Comparison of ENCODE assay signal across 19 cellular contexts in genomic region chr5:124644582-124644981, GRCh38.
DNase-seq lines count a peak whose midpoint lies in the region; ATAC-seq and TF ChIP-seq lines count a peak whose summit lies in the region.
"Had no signal": no experiment of that assay in that cellular context is flagged by ENCODE, and none has a peak within 500 bp of the region (broad histone marks: within the 10 kb centered on the region; RNA-seq: fewer than 3 reads in every experiment).

No MANE protein-coding gene starts in this region.

- H3K27ac ChIP-seq in HCT116 (ENCODE audit: low read depth, low read length) (no peak overlapping the region), Panc1 (ENCODE audit: low read length) (peak overlapping the region; percentile 72), substantia nigra (ENCODE audit: low read depth, low read length, poor library complexity, severe bottlenecking) (peak overlapping the region; percentile 10)
- H3K27ac ChIP-seq: GM23248, Peyer's patch had no signal

- H3K4me3 ChIP-seq in HCT116 (replicated peaks in 1 of 2; ENCODE audit: low read depth in 1 of 2, low read length in 2 of 2) (no peak overlapping the region), Panc1 (ENCODE audit: low read depth in 2 of 2, low read length in 2 of 2) (no peak overlapping the region)
- H3K4me3 ChIP-seq: GM23248, Peyer's patch had no signal

- peaks cover 7% of the 10 kb centered on the region for H3K9me3 Mint-ChIP-seq in glutamatergic neuron (ENCODE audit: unreplicated experiment)

- peaks cover 50% of the 10 kb centered on the region for H3K4me1 Mint-ChIP-seq in glutamatergic neuron (ENCODE audit: low read depth, unreplicated experiment)

- peak overlapping the region; percentile 57 for H3K27ac Mint-ChIP-seq in glutamatergic neuron (ENCODE audit: unreplicated experiment)
- H3K27ac Mint-ChIP-seq: CD4-positive, CD25-positive, alpha-beta regulatory T cell had no signal

- POLR2A ChIA-PET in HCT116 (lab: Charles Lee) = no interaction called here
- POLR2A ChIA-PET in Panc1 (lab: Charles Lee) = no interaction called here

- H3K79me2 ChIP-seq in HCT116 (ENCODE audit: insufficient read depth, low read length) = no peaks in the 10 kb centered on the region

- no peak for TF ChIP-seq POLR2A in HCT116 (IDR thresholded peaks at IDR 0.05; ENCODE audit: borderline replicate concordance, extremely low read depth, insufficient read depth, insufficient read length)

- TF ChIP-seq CTCF in HCT116 (IDR thresholded peaks at IDR 0.05 in 2 of 3, conservative IDR thresholded peaks at IDR 0.05 in 1 of 3; ENCODE audit: borderline replicate concordance in 1 of 3, insufficient read depth in 1 of 3, low read depth in 2 of 3, low read length in 2 of 3) (no peak), Panc1 (IDR thresholded peaks at IDR 0.05) (no peak), glutamatergic neuron (IDR thresholded peaks at IDR 0.05; ENCODE audit: partially characterized antibody, unreplicated experiment) (no peak)

- intact Hi-C loops in HCT116 (cut with micrococcal nuclease) = no loop called here
- intact Hi-C loops in Panc1 (cut with micrococcal nuclease; ENCODE audit: unreplicated experiment) = no loop called here

- H2AFZ ChIP-seq in HCT116 (ENCODE audit: low read depth, low read length, poor library complexity, severe bottlenecking) = peak overlapping the region; percentile 34
- H2AFZ ChIP-seq: GM23248 had no signal

- in situ Hi-C loops in Panc1 (cut with HindIII; ENCODE audit: low pct_unique_long_range_greater_than_20kb, low sequenced_read_pairs) = no loop called here

- TF ChIP-seq RAD21 in HCT116 (IDR thresholded peaks at IDR 0.05; ENCODE audit: low read depth) = no peak

- H3K9me2 ChIP-seq in HCT116 (ENCODE audit: insufficient read depth) = no peaks in the 10 kb centered on the region

- ATAC-seq in HCT116 = no peak
- ATAC-seq in Panc1 = no peak
- ATAC-seq in HG03378 (IDR thresholded peaks at IDR 0.05; ENCODE audit: unreplicated experiment) = no peak
- ATAC-seq: SK-N-SH treated with all-trans-retinoic acid at 6 μM for 48 hours had no signal

- CTCF ChIA-PET in HCT116 (lab: Charles Lee) = no interaction called here
- CTCF ChIA-PET in Panc1 (lab: Charles Lee) = no interaction called here

- no peaks in the 10 kb centered on the region for H4K20me1 ChIP-seq in HCT116 (ENCODE audit: insufficient read depth)

- H3K27me3 ChIP-seq in HCT116 (ENCODE audit: insufficient read depth, low read length) = no peaks in the 10 kb centered on the region
- no peaks in the 10 kb centered on the region for H3K27me3 ChIP-seq in Panc1 (ENCODE audit: control insufficient read depth, insufficient read depth, low read length)
- H3K27me3 ChIP-seq: Peyer's patch had no signal

- H3K4me1 ChIP-seq in HCT116 (ENCODE audit: control insufficient read depth in 1 of 2, insufficient read depth in 2 of 2, low read length in 2 of 2) (peaks cover 7 to 11% of the 10 kb centered on the region in 2 experiments), Panc1 (ENCODE audit: control insufficient read depth, insufficient read depth, low read length) (peaks cover 31% of the 10 kb centered on the region)

- H3K36me3 ChIP-seq in HCT116 (ENCODE audit: control insufficient read depth in 1 of 2, insufficient read depth in 2 of 2, low read length in 2 of 2) (no peaks in the 10 kb centered on the region), Panc1 (ENCODE audit: control insufficient read depth, insufficient read depth, low read length) (no peaks in the 10 kb centered on the region)

- no peak overlapping the region for H3K9ac ChIP-seq in HCT116 (ENCODE audit: low read length)
- H3K9ac ChIP-seq: GM23248 had no signal

- no peak for DNase-seq in HCT116 (ENCODE audit: low read depth, low spot score)
- no peak for DNase-seq in Panc1 (ENCODE audit: low read depth, low spot score)
- no peak for DNase-seq in glutamatergic neuron
- no peak for DNase-seq in substantia nigra (lab: John Stamatoyannopoulos, UW)
- DNase-seq in glomerular visceral epithelial cell (ENCODE audit: extremely low spot score) = no peak
- DNase-seq in T-helper 9 cell = no peak
- DNase-seq: Caco-2; CD4-positive, CD25-positive, alpha-beta regulatory T cell; KBM-7; NCI-H1105; NCI-H146; NCI-H2029; NCI-H226; NCI-H510A treated with DMSO at 0.1 percent for 48 hours; NCI-H748 treated with DMSO at 0.1 percent for 48 hours had no signal

- no peak overlapping the region for H3K4me3 Mint-ChIP-seq in glutamatergic neuron (ENCODE audit: unreplicated experiment)
- H3K4me3 Mint-ChIP-seq: CD4-positive, CD25-positive, alpha-beta regulatory T cell had no signal

- no peaks in the 10 kb centered on the region for H3K9me3 ChIP-seq in HCT116 (ENCODE audit: control insufficient read depth in 1 of 2, insufficient read depth in 1 of 2, low read depth in 1 of 2, low read length in 2 of 2)
- H3K9me3 ChIP-seq in Panc1 (ENCODE audit: control insufficient read depth, insufficient read depth, low read depth, low read length) = no peaks in the 10 kb centered on the region
- H3K9me3 ChIP-seq: Caco-2, Peyer's patch had no signal

- H3K4me2 ChIP-seq in HCT116 (ENCODE audit: low read length) = peak overlapping the region; percentile 37

- RAD21 ChIA-PET in HCT116 (lab: Charles Lee; ENCODE audit: low non-redundant PET in 1 of 2, low total read pairs in 2 of 2, uncharacterized antibody in 2 of 2, unreplicated experiment in 2 of 2) = no interaction called here

- peaks cover 10% of the 10 kb centered on the region for H3K27me3 Mint-ChIP-seq in glutamatergic neuron (ENCODE audit: unreplicated experiment)

- no TSS peak for BruUV-seq in HCT116 (replicated peaks; lab: Mats Ljungman, UMichigan)
- BruUV-seq in Panc1 (replicated peaks; lab: Mats Ljungman, UMichigan) = no TSS peak

- H3K36me3 Mint-ChIP-seq in glutamatergic neuron (ENCODE audit: unreplicated experiment) = peaks cover 12% of the 10 kb centered on the region
- H3K36me3 Mint-ChIP-seq: CD4-positive, CD25-positive, alpha-beta regulatory T cell had no signal

TF ChIP-seq in HCT116, 20 proteins besides CTCF, POLR2A, EP300 and RAD21:
- no peak for TF ChIP-seq TCF7L2 (IDR thresholded peaks at IDR 0.05; ENCODE audit: borderline replicate concordance, extremely low read depth, insufficient read depth, insufficient read length)
- TF ChIP-seq EZH2 (IDR thresholded peaks at IDR 0.05) = no peak
- TF ChIP-seq ATF3 (IDR thresholded peaks at IDR 0.05) = no peak
- TF ChIP-seq ZNF274 (IDR thresholded peaks at IDR 0.05; ENCODE audit: low read depth, low read length) = no peak
- no peak for TF ChIP-seq YY1 (IDR thresholded peaks at IDR 0.05; ENCODE audit: extremely low read depth, insufficient replicate concordance, low read depth, low read length)
- no peak for TF ChIP-seq CEBPB (IDR thresholded peaks at IDR 0.05; ENCODE audit: low read depth)
- TF ChIP-seq ELF1 (IDR thresholded peaks at IDR 0.05; ENCODE audit: borderline replicate concordance, low read depth) = no peak
